Comparison of ENCODE assay signal across 17 cellular contexts in genomic region chr2:203062126-203062525, GRCh38.
"Had no signal": no experiment of that assay in that cellular context is flagged by ENCODE, and none has a peak within 500 bp of the region (broad histone marks: within the 10 kb centered on the region; RNA-seq: fewer than 3 reads in every experiment).

No MANE protein-coding gene starts in this region.

- H3K4me3 ChIP-seq: lower lobe of right lung, mucosa of descending colon, upper lobe of left lung had no signal

- H3K27ac Mint-ChIP-seq: activated CD8-positive, alpha-beta T cell treated with anti-CD3 and anti-CD28 coated beads, Interleukin-2, amount 10 ng/mL, durations not matched to agents 7 days and 5 days; activated T-helper 1 cell treated with anti-CD3 and anti-CD28 coated beads, Interleukin-12 subunit alpha, Interleukin-12 subunit beta, Interleukin-2, Interleukin-4 antibody, amounts not matched to agents 30 ng/mL and 10 ng/mL and 1 ng/mL, durations not matched to agents 14 hours and 24 hours and 36 hours; natural killer cell; T-cell had no signal

- H3K4me3 Mint-ChIP-seq: activated CD8-positive, alpha-beta T cell treated with anti-CD3 and anti-CD28 coated beads, Interleukin-2, amount 10 ng/mL, durations not matched to agents 7 days and 5 days; activated T-helper 1 cell treated with anti-CD3 and anti-CD28 coated beads, Interleukin-12 subunit alpha, Interleukin-12 subunit beta, Interleukin-2, Interleukin-4 antibody, amounts not matched to agents 30 ng/mL and 10 ng/mL and 1 ng/mL, durations not matched to agents 14 hours and 24 hours and 36 hours; natural killer cell; T-cell had no signal

- H3K9me3 Mint-ChIP-seq: activated T-helper 1 cell treated with anti-CD3 and anti-CD28 coated beads, Interleukin-12 subunit alpha, Interleukin-12 subunit beta, Interleukin-2, Interleukin-4 antibody, amounts not matched to agents 30 ng/mL and 10 ng/mL and 1 ng/mL, durations not matched to agents 14 hours and 24 hours and 36 hours; natural killer cell; T-cell had no signal

- H3K27ac ChIP-seq: epithelial cell of prostate, lower lobe of right lung, upper lobe of left lung, WERI-Rb-1 had no signal

- H3K27me3 Mint-ChIP-seq: T-cell had no signal

- ATAC-seq: activated CD8-positive, alpha-beta T cell treated with anti-CD3 and anti-CD28 coated beads, Interleukin-2, amount 10 ng/mL, durations not matched to agents 7 days and 5 days; left cardiac atrium; lower lobe of right lung; mucosa of descending colon; natural killer cell; T-cell had no signal

- H3K36me3 ChIP-seq: WERI-Rb-1 had no signal

- H3K27me3 ChIP-seq: upper lobe of left lung had no signal

- H3K4me1 ChIP-seq: lower lobe of right lung, upper lobe of left lung had no signal

- DNase-seq: activated CD4-positive, alpha-beta T cell treated with anti-CD3 and anti-CD28 coated beads for 4 hours; activated CD8-positive, alpha-beta T cell treated with anti-CD3 and anti-CD28 coated beads, Interleukin-2, amount 10 ng/mL, durations not matched to agents 7 days and 5 days; activated naive CD4-positive, alpha-beta T cell treated with Interleukin-2 at 50 U/mL for 16 hours; caudate nucleus; cortex of kidney; effector memory CD4-positive, alpha-beta T cell; left cardiac atrium; lower lobe of right lung; mucosa of descending colon; natural killer cell; stimulated activated CD4-positive, alpha-beta T cell treated with anti-CD3 and anti-CD28 coated beads, Interleukin-2, amount 100 ng/mL, for 48 hours; stimulated activated naive CD4-positive, alpha-beta T cell treated with Interleukin-2 at 50 U/mL for 16 hours; T-cell; upper lobe of left lung; WERI-Rb-1 had no signal

- H3K4me1 Mint-ChIP-seq: natural killer cell, T-cell had no signal

- H3K9me3 ChIP-seq: lower lobe of right lung, mucosa of descending colon, upper lobe of left lung had no signal
